In the genomic region with DNA sequence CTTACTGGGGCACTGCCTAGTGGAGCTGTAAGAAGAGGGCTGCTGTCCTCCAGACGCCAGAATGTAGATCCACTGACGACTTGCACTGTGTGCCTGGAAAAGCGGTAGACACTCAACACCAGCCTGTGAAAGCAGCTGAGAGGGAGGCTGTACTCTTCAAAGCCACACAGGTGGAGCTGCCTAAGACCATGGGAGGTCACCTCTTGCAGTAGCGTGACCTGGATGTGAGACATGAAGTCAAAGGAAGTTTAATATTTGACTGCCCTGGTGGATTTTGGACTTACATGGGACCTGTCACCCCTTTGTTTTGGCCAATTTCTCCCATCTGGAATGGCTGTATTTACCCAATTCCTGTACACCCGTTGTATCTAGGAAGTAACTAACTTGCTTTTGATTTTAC, we compare ENCODE assay signal across 18 cellular contexts.
A peak's percentile ranks its signal among the peaks of the same experiment; 100 is the strongest.
DNase-seq lines count a peak whose midpoint lies in the region; ATAC-seq, FAIRE-seq and TF ChIP-seq lines count a peak whose summit lies in the region.
"Had no signal": no experiment of that assay in that cellular context is flagged by ENCODE, and none has a peak within 500 bp of the region (broad histone marks: within the 10 kb centered on the region; RNA-seq: fewer than 3 reads in every experiment).

No MANE protein-coding gene starts in this region.

- H3K4me3 ChIP-seq in H1 (ENCODE audit: extremely low read depth in 1 of 4, insufficient read depth in 2 of 4, low read depth in 3 of 4, low read length in 4 of 4) = no peak overlapping the region
- H3K4me3 ChIP-seq in right lobe of liver = no peak overlapping the region
- H3K4me3 ChIP-seq in heart right ventricle = no peak overlapping the region
- H3K4me3 ChIP-seq: K562 had no signal

- H3K4me1 ChIP-seq in H1 (replicated peaks in 1 of 4; ENCODE audit: control insufficient read depth in 3 of 4, insufficient read depth in 4 of 4, low read length in 3 of 4) = no peaks in the 10 kb centered on the region
- no peaks in the 10 kb centered on the region for H3K4me1 ChIP-seq in right lobe of liver
- peaks cover 0 to 16% (median 0%) of the 10 kb centered on the region in 9 donors for H3K4me1 ChIP-seq in heart right ventricle
- H3K4me1 ChIP-seq: BE2C, Caco-2 had no signal

- H3K14ac ChIP-seq in H1 (ENCODE audit: insufficient read length) = no peak overlapping the region

- no peaks in the 10 kb centered on the region for H3K23me2 ChIP-seq in H1 (ENCODE audit: low read depth, low read length)

- TF ChIP-seq CTCF in H1 (IDR thresholded peaks at IDR 0.05; ENCODE audit: control extremely low read depth in 1 of 3, insufficient read depth in 1 of 3, low read depth in 1 of 3, low read length in 3 of 3) (no peak), right lobe of liver (IDR thresholded peaks at IDR 0.05) (no peak), heart right ventricle (IDR thresholded peaks at IDR 0.05) (no peak)

- no peak overlapping the region for H2BK5ac ChIP-seq in H1 (ENCODE audit: low read depth, low read length)

- H3K9ac ChIP-seq in H1 (replicated peaks in 1 of 4; ENCODE audit: extremely low read depth in 1 of 4, low read depth in 3 of 4, low read length in 3 of 4) = no peak overlapping the region

- 0 out of 2 replicates have a peak overlapping the region, but pooled peaks have one; percentile 21 for H2BK15ac ChIP-seq in H1 (ENCODE audit: low read length)

- TF ChIP-seq RAD21 in H1 (IDR thresholded peaks at IDR 0.05 in 1 of 2, conservative IDR thresholded peaks at IDR 0.05 in 1 of 2; ENCODE audit: low read depth in 2 of 2, low read length in 2 of 2) = no peak

- H4K91ac ChIP-seq in H1 (replicated peaks; ENCODE audit: insufficient read length, low read length) = no peak overlapping the region

- no peak overlapping the region for H2AFZ ChIP-seq in H1 (ENCODE audit: low read length)

- no peak overlapping the region for H4K8ac ChIP-seq in H1 (ENCODE audit: extremely low read depth, insufficient read depth, low read length)

- no peak overlapping the region for H3K4me2 ChIP-seq in H1 (ENCODE audit: insufficient read depth in 1 of 2, low read depth in 2 of 2, low read length in 2 of 2)

- ATAC-seq in right lobe of liver (peak; percentile 46 to 58 (median 52)), Right ventricle myocardium inferior (no peak), heart right ventricle (no peak)
- ATAC-seq: K562 had no signal

- no peaks in the 10 kb centered on the region for H3K79me1 ChIP-seq in H1 (ENCODE audit: low read depth, low read length)

- H2AK5ac ChIP-seq in H1 (ENCODE audit: low read depth, low read length) = no peak overlapping the region

- no peak for TF ChIP-seq EP300 in H1 (IDR thresholded peaks at IDR 0.05; ENCODE audit: borderline replicate concordance in 1 of 2, low read depth in 2 of 2, low read length in 2 of 2)

- no peak overlapping the region for H3K23ac ChIP-seq in H1 (ENCODE audit: insufficient read length)

- TF ChIP-seq POLR2A in H1 (IDR thresholded peaks at IDR 0.05; ENCODE audit: control extremely low read depth in 1 of 2, low read depth in 2 of 2, low read length in 2 of 2) (no peak), right lobe of liver (IDR thresholded peaks at IDR 0.05) (no peak)

- FAIRE-seq in HTR-8/SVneo (lab: Jason Lieb, UNC) = peak; percentile 62
- FAIRE-seq in H1 (lab: Jason Lieb, UNC) = no peak
- FAIRE-seq: A204.1, K562 had no signal

- no peak overlapping the region for H2BK12ac ChIP-seq in H1 (ENCODE audit: low read depth, low read length)

- intact Hi-C loops in right lobe of liver (cut with DNase I) = no loop called here
- intact Hi-C loops in Right ventricle myocardium inferior (cut with DNase I) = no loop called here
- intact Hi-C loops in heart right ventricle (cut with DNase I) = no loop called here

- no peak overlapping the region for H2BK20ac ChIP-seq in H1 (ENCODE audit: low read length)

- H3K27me3 ChIP-seq in H1 (replicated peaks in 1 of 4; ENCODE audit: control insufficient read depth in 3 of 4, extremely low read depth in 1 of 4, insufficient read depth in 3 of 4, low read length in 3 of 4) (no peaks in the 10 kb centered on the region), right lobe of liver (no peaks in the 10 kb centered on the region), heart right ventricle (no peaks in the 10 kb centered on the region)

- CTCF ChIA-PET in H1 (lab: Charles Lee; ENCODE audit: partially characterized antibody) = interaction anchor here (1.2 to 1.4 kb wide), 2 partner anchors 9 to 49 kb away, joined by 3 to 5 read pairs; no protein-coding TSS in a partner anchor

- DNase-seq in HTR-8/SVneo (ENCODE audit: insufficient read length, low spot score) = no peak
- DNase-seq in H1 (ENCODE audit: low read depth in 1 of 2, low spot score in 2 of 2) = no peak
- DNase-seq in right lobe of liver = no peak
- no peak for DNase-seq in Right ventricle myocardium inferior (ENCODE audit: missing footprints)
- no peak for DNase-seq in SK-N-DZ (ENCODE audit: low spot score)
- DNase-seq in heart right ventricle = no peak
- DNase-seq: ACHN; BE2C; C1 segment of cervical spinal cord; Caco-2; CD4-positive, CD25-positive, alpha-beta regulatory T cell; DMS153; DMS79; GDM1; GOT3; H9 had no signal

- H3K79me2 ChIP-seq in H1 (ENCODE audit: control insufficient read depth in 1 of 2, insufficient read depth in 2 of 2, low read length in 2 of 2) = no peaks in the 10 kb centered on the region

- H2BK120ac ChIP-seq in H1 (replicated peaks; ENCODE audit: low read depth, low read length) = no peak overlapping the region

- no peaks in the 10 kb centered on the region for H4K20me1 ChIP-seq in H1 (replicated peaks in 1 of 2; ENCODE audit: control insufficient read depth in 1 of 2, insufficient read depth in 2 of 2, low read length in 2 of 2)

- H3K56ac ChIP-seq in H1 (replicated peaks; ENCODE audit: insufficient read length, low read depth, low read length) = no peak overlapping the region

- H3K9me3 ChIP-seq in H1 (ENCODE audit: insufficient read depth in 2 of 2, low read depth in 1 of 2, low read length in 1 of 2) = no peaks in the 10 kb centered on the region
- no peaks in the 10 kb centered on the region for H3K9me3 ChIP-seq in right lobe of liver
- H3K9me3 ChIP-seq in heart right ventricle = no peaks in the 10 kb centered on the region
- H3K9me3 ChIP-seq: BE2C, Caco-2 had no signal

- 83% methylated on average over 5 of the region's 5 CpGs; no CpG with 5 or more reads in 1 of the 2 experiments for WGBS in H1 (ENCODE audit: extremely low coverage in 1 of 2, insufficient coverage in 1 of 2, insufficient read length in 1 of 2, insufficient replicate concordance in 2 of 2, low coverage in 1 of 2, low lambda C conversion rate in 2 of 2, missing lambda C conversion rate in 1 of 2), 2 experiments
- 33% methylated on average over 4 of the region's 5 CpGs for WGBS in right lobe of liver (ENCODE audit: insufficient coverage, low coverage, low lambda C conversion rate, missing lambda C conversion rate)
- WGBS in heart right ventricle, 2 donors = 94 to 95% methylated on average over 5 of the region's 5 CpGs

- POLR2A ChIA-PET in H1 (lab: Charles Lee; ENCODE audit: partially characterized antibody) = no interaction called here

- no peak overlapping the region for H4K5ac ChIP-seq in H1 (ENCODE audit: insufficient read length, low read depth, low read length)

- no peak overlapping the region for H3K4ac ChIP-seq in H1 (replicated peaks; ENCODE audit: insufficient read length, low read depth, low read length)

- no peak overlapping the region for H3K18ac ChIP-seq in H1 (ENCODE audit: extremely low read depth, low read length)

- H3K36me3 ChIP-seq in H1 (ENCODE audit: control insufficient read depth in 2 of 4, insufficient read depth in 4 of 4, low read length in 3 of 4) (no peaks in the 10 kb centered on the region), right lobe of liver (no peaks in the 10 kb centered on the region), heart right ventricle (no peaks in the 10 kb centered on the region)
- H3K36me3 ChIP-seq: BE2C had no signal

- H3K27ac ChIP-seq in H1 (ENCODE audit: low read depth, low read length) (no peak overlapping the region), right lobe of liver (no peak overlapping the region), heart right ventricle (no peak overlapping the region)

TF ChIP-seq in H1, 55 proteins besides CTCF, POLR2A, EP300 and RAD21 (continues in another document):
- TF ChIP-seq, protein P1, sequence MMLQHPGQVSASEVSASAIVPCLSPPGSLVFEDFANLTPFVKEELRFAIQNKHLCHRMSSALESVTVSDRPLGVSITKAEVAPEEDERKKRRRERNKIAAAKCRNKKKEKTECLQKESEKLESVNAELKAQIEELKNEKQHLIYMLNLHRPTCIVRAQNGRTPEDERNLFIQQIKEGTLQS (IDR thresholded peaks at IDR 0.05; ENCODE audit: insufficient read depth, low read depth, low read length) = no peak
- no peak for TF ChIP-seq ASH2L (IDR thresholded peaks at IDR 0.05; ENCODE audit: low read length)
- TF ChIP-seq NRF1 (IDR thresholded peaks at IDR 0.05; ENCODE audit: low read depth, low read length) = no peak
- TF ChIP-seq, protein P2, sequence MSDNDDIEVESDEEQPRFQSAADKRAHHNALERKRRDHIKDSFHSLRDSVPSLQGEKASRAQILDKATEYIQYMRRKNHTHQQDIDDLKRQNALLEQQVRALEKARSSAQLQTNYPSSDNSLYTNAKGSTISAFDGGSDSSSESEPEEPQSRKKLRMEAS (IDR thresholded peaks at IDR 0.05) = no peak
- no peak for TF ChIP-seq SIRT6 (IDR thresholded peaks at IDR 0.05; ENCODE audit: low read length)
- no peak for TF ChIP-seq RNF2 (IDR thresholded peaks at IDR 0.05; ENCODE audit: borderline replicate concordance, low read depth, low read length, missing control alignments, poor library complexity, severe bottlenecking)
- TF ChIP-seq GABPA (IDR thresholded peaks at IDR 0.05; ENCODE audit: borderline replicate concordance, insufficient read depth, low read length) = no peak
- no peak for TF ChIP-seq TAF1 (IDR thresholded peaks at IDR 0.05; ENCODE audit: low read depth, low read length)
- no peak for TF ChIP-seq EZH2 (IDR thresholded peaks at IDR 0.05; ENCODE audit: low read depth, low read length, severe bottlenecking)
- no peak for TF ChIP-seq YY1 (IDR thresholded peaks at IDR 0.05; ENCODE audit: low read depth, low read length)
- no peak for TF ChIP-seq RBBP5 (IDR thresholded peaks at IDR 0.05; ENCODE audit: borderline replicate concordance, low read depth, low read length)
- no peak for TF ChIP-seq BRCA1 (IDR thresholded peaks at IDR 0.05; ENCODE audit: low read depth, low read length)

Comparison
In these comparisons a context has a peak if more than half of its experiments do, and no peak if none do; other contexts are left out.
1. ATAC-seq: peak in right lobe of liver (4 of 4); none in Right ventricle myocardium inferior (single experiment) and heart right ventricle (0 of 8).